8 cellular contexts compared by ENCODE assay signal in genomic region chr17:43779145-43780125, GRCh38. TPM values are rescaled to one million over a fixed set of nuclear protein-coding genes. Genes with fewer than 3 reads are reported as not detected.
A peak's percentile ranks its signal among the peaks of the same experiment; 100 is the strongest.
DNase-seq lines count a peak whose midpoint lies in the region; ATAC-seq and TF ChIP-seq lines count a peak whose summit lies in the region.

No MANE protein-coding gene starts in this region.

- no peak for ATAC-seq in HG03159 (IDR thresholded peaks at IDR 0.05; ENCODE audit: unreplicated experiment)

- peak overlapping the region; percentile 70 for H3K4me3 Mint-ChIP-seq in osteocyte (ENCODE audit: unreplicated experiment)

- H3K9me3 ChIP-seq in ES-I3 (ENCODE audit: control insufficient read depth, insufficient read depth, low read length), result no peaks in the 10 kb centered on the region

- H3K27ac Mint-ChIP-seq in osteocyte (ENCODE audit: unreplicated experiment), result peak overlapping the region; percentile 47

- H3K36me3 Mint-ChIP-seq in osteocyte (ENCODE audit: unreplicated experiment), result no peaks in the 10 kb centered on the region

- peak overlapping the region; percentile 81 for H3K9ac ChIP-seq in ES-I3 (ENCODE audit: low read depth, low read length)

- TF ChIP-seq CTCF in HL-60 (IDR thresholded peaks at IDR 0.05; ENCODE audit: insufficient read depth, low read length) (no peak), fibroblast of mammary gland (conservative IDR thresholded peaks at IDR 0.05; ENCODE audit: control insufficient read depth, insufficient read depth, low read depth, low read length) (no peak), osteocyte (IDR thresholded peaks at IDR 0.05) (no peak)

- H3K9me3 Mint-ChIP-seq in osteocyte (ENCODE audit: unreplicated experiment), result no peaks in the 10 kb centered on the region

- H3K4me3 ChIP-seq in HL-60 (replicated peaks; ENCODE audit: insufficient read depth, low read length), result peak overlapping the region; percentile 83
- peak overlapping the region; percentile 65 for H3K4me3 ChIP-seq in fibroblast of mammary gland (ENCODE audit: control insufficient read depth, low read depth, low read length)

- H3K27me3 ChIP-seq in HL-60 (ENCODE audit: insufficient read depth, poor library complexity, severe bottlenecking), result no peaks in the 10 kb centered on the region

- peak overlapping the region; percentile 85 for H3K27ac ChIP-seq in HL-60 (replicated peaks)

- peaks cover 11% of the 10 kb centered on the region for H3K4me1 ChIP-seq in ES-I3 (ENCODE audit: insufficient read depth, low read length)

- DNase-seq in HL-60 (ENCODE audit: low read depth in 1 of 2, low spot score in 1 of 2) (peak in 1 of 2 experiments; percentile 77), T1000 (lab: John Stamatoyannopoulos, UW) (peak; percentile 42), fibroblast of mammary gland (ENCODE audit: low read depth) (no peak), osteocyte (ENCODE audit: extremely low spot score, unreplicated experiment) (no peak), islet precursor cell (no peak), NCI-H2107 treated with DMSO at 0.1 percent for 48 hours (lab: John Stamatoyannopoulos, UW; ENCODE audit: unreplicated experiment) (no peak)

- H3K27me3 Mint-ChIP-seq in osteocyte (ENCODE audit: unreplicated experiment), result peaks cover 2% of the 10 kb centered on the region

- H3K4me1 Mint-ChIP-seq in osteocyte (ENCODE audit: unreplicated experiment), result peaks cover 17% of the 10 kb centered on the region

- H3K36me3 ChIP-seq in ES-I3 (ENCODE audit: insufficient read depth, low read length), result peaks cover 7% of the 10 kb centered on the region

RNA-seq across cellular contexts. Expression of gene DUSP3, which starts 0.7 kb away (rescaled TPM):
- total RNA-seq in osteocyte, result 36.4 and 37.0 TPM in 2 replicates

RNA-seq across cellular contexts. Expression of gene CFAP97D1, which starts 0.8 kb away (rescaled TPM):
- total RNA-seq in osteocyte, result not detected in 2 replicates

RNA-seq across cellular contexts. Expression of gene SOST, which starts 20.8 kb away (rescaled TPM):
- not detected in 2 replicates for total RNA-seq in osteocyte

RNA-seq across cellular contexts. Expression of gene MPP3, which starts 53.5 kb away (rescaled TPM):
- 5.9 and 6.1 TPM in 2 replicates for total RNA-seq in osteocyte
